Comparison of ENCODE assay signal across 14 cellular contexts in genomic region chr5:143093452-143094086, GRCh38.
A peak's percentile ranks its signal among the peaks of the same experiment; 100 is the strongest.
DNase-seq lines count a peak whose midpoint lies in the region; ATAC-seq, FAIRE-seq and TF ChIP-seq lines count a peak whose summit lies in the region.
"Had no signal": no experiment of that assay in that cellular context is flagged by ENCODE, and none has a peak within 500 bp of the region (broad histone marks: within the 10 kb centered on the region; RNA-seq: fewer than 3 reads in every experiment).

No MANE protein-coding gene starts in this region.

- H3K27me3 ChIP-seq in heart right ventricle = no peaks in the 10 kb centered on the region
- H3K27me3 ChIP-seq in GM12878 (replicated peaks in 1 of 2; ENCODE audit: control insufficient read depth in 2 of 2, insufficient read depth in 2 of 2, low read length in 1 of 2) = no peaks in the 10 kb centered on the region
- no peaks in the 10 kb centered on the region for H3K27me3 ChIP-seq in mesendoderm (ENCODE audit: insufficient read depth, low read length, poor library complexity)
- no peaks in the 10 kb centered on the region for H3K27me3 ChIP-seq in upper lobe of left lung
- H3K27me3 ChIP-seq: ascending aorta had no signal

- TF ChIP-seq POLR2A in GM12878 (IDR thresholded peaks at IDR 0.05; ENCODE audit: low read depth, low read length) (no peak), upper lobe of left lung (IDR thresholded peaks at IDR 0.05) (no peak)

- no peaks in the 10 kb centered on the region for H4K20me1 ChIP-seq in GM12878 (ENCODE audit: control insufficient read depth, insufficient read depth)

- in situ Hi-C loops in GM12878 (cut with MboI) = no loop called here

- no peak overlapping the region for H4K5ac ChIP-seq in mesendoderm (ENCODE audit: low read length)

- H2BK5ac ChIP-seq in mesendoderm (ENCODE audit: low read length) = peak overlapping the region; percentile 96

- ATAC-seq in heart right ventricle = peak in 2 of 8 donors; percentile 11 to 30
- no peak for ATAC-seq in left ventricle myocardium superior
- ATAC-seq in GM12878 = peak; percentile 45
- no peak for ATAC-seq in upper lobe of left lung (ENCODE audit: low FRiP score in 2 of 2)
- ATAC-seq in HG02870 (IDR thresholded peaks at IDR 0.05; ENCODE audit: unreplicated experiment) = no peak
- ATAC-seq in GM21723 (IDR thresholded peaks at IDR 0.05; ENCODE audit: unreplicated experiment) = no peak

- H2AFZ ChIP-seq in GM12878 (ENCODE audit: control insufficient read depth, low read depth, low read length) = no peak overlapping the region

- no peak overlapping the region; the same call in 1 of the 2 replicates for H3K9ac ChIP-seq in GM12878 (ENCODE audit: control insufficient read depth, insufficient read depth, low read length)
- peak overlapping the region; percentile 60 for H3K9ac ChIP-seq in mesendoderm (ENCODE audit: low read length)

- H2AK5ac ChIP-seq in mesendoderm (ENCODE audit: low read length) = no peak overlapping the region

- TF ChIP-seq CTCF in heart right ventricle (IDR thresholded peaks at IDR 0.05) (no peak), GM12878 (IDR thresholded peaks at IDR 0.05 in 2 of 3, conservative IDR thresholded peaks at IDR 0.05 in 1 of 3; ENCODE audit: control insufficient read depth in 2 of 3, extremely low read depth in 1 of 3, insufficient read depth in 1 of 3, low read depth in 3 of 3, low read length in 3 of 3) (no peak), upper lobe of left lung (IDR thresholded peaks at IDR 0.05) (no peak)

- SMC1A ChIA-PET in GM12878 (lab: Charles Lee; ENCODE audit: uncharacterized antibody, unreplicated experiment) = interaction anchor here (0.8 to 1.8 kb wide), 13 partner anchors 12 to 192 kb away, joined by 3 to 7 read pairs (median 4); no protein-coding TSS in a partner anchor

- TF ChIP-seq EP300 in GM12878 (IDR thresholded peaks at IDR 0.05; ENCODE audit: borderline replicate concordance in 1 of 2, control insufficient read depth in 1 of 2, low read depth in 2 of 2, low read length in 2 of 2) = no peak
- TF ChIP-seq EP300 in upper lobe of left lung (IDR thresholded peaks at IDR 0.05) = no peak

- peak overlapping the region; percentile 89 for H3K56ac ChIP-seq in mesendoderm (ENCODE audit: low read length)

- no peaks in the 10 kb centered on the region for H3K79me1 ChIP-seq in mesendoderm (ENCODE audit: low read length)

- H3K9me3 ChIP-seq in heart right ventricle = no peaks in the 10 kb centered on the region
- peaks cover 1% of the 10 kb centered on the region; the same call in 2 of the 3 replicates for H3K9me3 ChIP-seq in GM12878 (replicated peaks; ENCODE audit: control insufficient read depth, insufficient read depth, low read length)
- no peaks in the 10 kb centered on the region for H3K9me3 ChIP-seq in upper lobe of left lung
- H3K9me3 ChIP-seq: ascending aorta had no signal

- no peak overlapping the region for H2BK15ac ChIP-seq in mesendoderm (replicated peaks; ENCODE audit: low read depth)

- H3K4me1 ChIP-seq in heart right ventricle = peaks cover 0 to 7% (median 0%) of the 10 kb centered on the region in 9 donors
- H3K4me1 ChIP-seq in GM12878 (ENCODE audit: control insufficient read depth, insufficient read depth, low read length) = no peaks in the 10 kb centered on the region
- H3K4me1 ChIP-seq in mesendoderm (ENCODE audit: control insufficient read depth, low read depth, low read length) = peaks cover 6% of the 10 kb centered on the region
- no peaks in the 10 kb centered on the region for H3K4me1 ChIP-seq in upper lobe of left lung
- H3K4me1 ChIP-seq: ascending aorta had no signal

- BruUV-seq in GM12878 (replicated peaks; lab: Mats Ljungman, UMichigan) = no TSS peak

- no peak for FAIRE-seq in GM12878 (lab: Jason Lieb, UNC)

- CTCF ChIA-PET in GM12878 (lab: Yijun Ruan, JAX) = interaction anchor here (0.6 to 1.6 kb wide), 10 partner anchors 13 to 416 kb away, joined by 3 to 5 read pairs (median 3); no protein-coding TSS in a partner anchor

- H3K18ac ChIP-seq in mesendoderm (ENCODE audit: low read length) = peak overlapping the region; percentile 99

- H3K4me3 ChIP-seq in heart right ventricle = peak overlapping the region in 6 of 10 donors; percentile 7 to 28 (median 20)
- peak overlapping the region; percentile 54 for H3K4me3 ChIP-seq in GM12878
- H3K4me3 ChIP-seq in mesendoderm (ENCODE audit: low read length) = no peak overlapping the region
- peak overlapping the region in 3 of 4 donors; percentile 10 to 22 (median 16) for H3K4me3 ChIP-seq in upper lobe of left lung

- RAD21 ChIA-PET in GM12878 (lab: Charles Lee; ENCODE audit: unreplicated experiment) = interaction anchor here (1.1 to 2.3 kb wide), 9 partner anchors 10 to 875 kb away, joined by 3 to 15 read pairs (median 5); no protein-coding TSS in a partner anchor

- H3K4me2 ChIP-seq in GM12878 (ENCODE audit: control insufficient read depth, insufficient read depth) (no peak overlapping the region), mesendoderm (ENCODE audit: low read length) (no peak overlapping the region)

- POLR2A ChIA-PET in GM12878 (lab: Charles Lee) = no interaction called here

- H3K23ac ChIP-seq in mesendoderm (ENCODE audit: low read length) = no peak overlapping the region

- DNase-seq in heart right ventricle (no peak), left ventricle myocardium superior (no peak), GM12878 (ENCODE audit: low read depth, low spot score) (no peak), mesendoderm (no peak), upper lobe of left lung (no peak), mesenteric fat pad (ENCODE audit: low spot score) (no peak)
- DNase-seq: effector CD4-positive, alpha-beta T cell; Kasumi-1; left cardiac atrium; NCI-H2029; SHP77 had no signal

- no peak overlapping the region for H3K27ac ChIP-seq in heart right ventricle
- 0 out of 2 replicates have a peak overlapping the region, but pooled peaks have one; percentile 34 for H3K27ac ChIP-seq in GM12878 (ENCODE audit: control insufficient read depth, insufficient read depth)
- peak overlapping the region; percentile 97 for H3K27ac ChIP-seq in mesendoderm (ENCODE audit: low read depth, low read length)
- no peak overlapping the region for H3K27ac ChIP-seq in upper lobe of left lung
- H3K27ac ChIP-seq: ascending aorta had no signal

- H2BK120ac ChIP-seq in mesendoderm (ENCODE audit: low read depth, low read length) = peak overlapping the region; percentile 46

- peak overlapping the region; percentile 81 for H3K4ac ChIP-seq in mesendoderm (ENCODE audit: low read depth, low read length)

- peaks cover 0 to 7% (median 0%) of the 10 kb centered on the region in 9 donors for H3K36me3 ChIP-seq in heart right ventricle
- no peaks in the 10 kb centered on the region for H3K36me3 ChIP-seq in GM12878 (ENCODE audit: control insufficient read depth in 2 of 2, insufficient read depth in 2 of 2, low read length in 1 of 2)
- H3K36me3 ChIP-seq in mesendoderm (ENCODE audit: control insufficient read depth, insufficient read depth, low read length) = no peaks in the 10 kb centered on the region
- no peaks in the 10 kb centered on the region for H3K36me3 ChIP-seq in upper lobe of left lung
- H3K36me3 ChIP-seq: ascending aorta had no signal

- H3K79me2 ChIP-seq in GM12878 (ENCODE audit: control insufficient read depth, insufficient read depth, low read length) = no peaks in the 10 kb centered on the region
- H3K79me2 ChIP-seq in mesendoderm (ENCODE audit: control insufficient read depth, insufficient read depth, low read length) = no peaks in the 10 kb centered on the region

- peak; percentile 38 for TF ChIP-seq RAD21 in GM12878 (IDR thresholded peaks at IDR 0.05; ENCODE audit: insufficient read depth, low read depth, low read length)

- H4K8ac ChIP-seq in mesendoderm (ENCODE audit: low read depth, low read length) = no peak overlapping the region

- WGBS in heart right ventricle, 2 donors = 65 to 73% methylated on average over 5 of the region's 5 CpGs
- 68% methylated on average over 4 of the region's 5 CpGs for WGBS in GM12878 (ENCODE audit: insufficient coverage, insufficient replicate concordance, low lambda C conversion rate, missing lambda C conversion rate)
- no CpG with 5 or more reads among the region's 5 CpGs for WGBS in mesendoderm (ENCODE audit: extremely low coverage, insufficient coverage, low lambda C conversion rate)
- 64 to 79% methylated on average over 5 of the region's 5 CpGs for WGBS in upper lobe of left lung, 2 donors

- intact Hi-C loops in heart right ventricle (cut with DNase I) (no loop called here), left ventricle myocardium superior (cut with micrococcal nuclease) (no loop called here), GM12878 (cut with micrococcal nuclease; ENCODE audit: unreplicated experiment) (no loop called here)

TF ChIP-seq in GM12878, 131 proteins besides CTCF, POLR2A, EP300 and RAD21 (continues in another document):
- TF ChIP-seq HDGF (IDR thresholded peaks at IDR 0.05) (0 out of 2 replicates have a peak, but pooled peaks have one; percentile 42), TCF7 (IDR thresholded peaks at IDR 0.05; ENCODE audit: borderline replicate concordance) (no peak), ATF2 (IDR thresholded peaks at IDR 0.05; ENCODE audit: low read length) (peak; percentile 20; the same call in 1 of the 2 replicates), RUNX3 (IDR thresholded peaks at IDR 0.05; ENCODE audit: low read length) (peak; percentile 52), MEF2A (IDR thresholded peaks at IDR 0.05; ENCODE audit: insufficient read depth, low read depth, low read length) (0 out of 2 replicates have a peak, but pooled peaks have one; percentile 7), NBN (IDR thresholded peaks at IDR 0.05) (no peak), MEF2B (IDR thresholded peaks at IDR 0.05; ENCODE audit: partially characterized antibody, poor library complexity, severe bottlenecking) (peak; percentile 23)

Comparison
In these comparisons a context has a peak if more than half of its experiments do, and no peak if none do; other contexts are left out.
1. H3K27ac ChIP-seq: peak in GM12878 (single experiment) and mesendoderm (single experiment); none in heart right ventricle (0 of 10) and upper lobe of left lung (0 of 4).